In the genomic region with DNA sequence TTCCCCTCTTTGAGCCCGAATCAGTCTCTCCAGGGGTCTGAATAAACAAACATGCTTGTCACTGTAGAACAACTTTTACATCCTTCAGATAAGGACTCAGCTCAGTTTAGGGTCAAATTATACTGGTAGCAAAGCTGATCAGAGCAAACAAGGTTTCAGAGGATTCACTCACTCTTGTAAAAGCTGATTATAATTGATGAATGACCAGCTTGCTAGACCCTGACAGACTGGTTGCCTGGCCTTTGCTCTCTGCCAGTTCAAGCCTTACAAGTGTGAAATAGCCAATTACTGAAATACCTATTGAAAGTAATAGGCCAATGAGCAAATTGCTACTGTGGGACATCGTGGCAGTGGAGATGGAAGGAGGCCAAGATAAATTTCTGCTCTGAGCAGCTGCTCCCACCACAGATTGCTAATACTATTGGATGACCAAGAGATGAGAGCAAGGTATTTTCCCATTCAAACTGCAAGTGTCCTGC, we compare ENCODE assay signal across 19 cellular contexts.
A peak's percentile ranks its signal among the peaks of the same experiment; 100 is the strongest.
DNase-seq lines count a peak whose midpoint lies in the region; ATAC-seq, FAIRE-seq and TF ChIP-seq lines count a peak whose summit lies in the region.
"Had no signal": no experiment of that assay in that cellular context is flagged by ENCODE, and none has a peak within 500 bp of the region (broad histone marks: within the 10 kb centered on the region; RNA-seq: fewer than 3 reads in every experiment).

No MANE protein-coding gene starts in this region.

- DNase-seq in DMS 273 (lab: John Stamatoyannopoulos, UW; ENCODE audit: unreplicated experiment) (peak; percentile 46), NCI-H1105 (lab: John Stamatoyannopoulos, UW) (peak; percentile 71), PC-9 (no peak), kidney tubule cell (ENCODE audit: low spot score) (peak; percentile 54), cerebellar nuclear complex (lab: John Stamatoyannopoulos, UW) (no peak), tibial artery (no peak), PC-3 (no peak), GM12891 (ENCODE audit: insufficient read length, low spot score) (no peak)
- DNase-seq: activated naive CD4-positive, alpha-beta T cell treated with anti-CD3 and anti-CD28 coated beads, Interleukin-2, amount 50 U/mL, for 16 hours; activated T-cell treated with anti-CD3 and anti-CD28 coated beads, Interleukin-2, amount 50 U/mL, for 1 hour; CD4-positive, alpha-beta memory T cell; esophagus squamous epithelium; GDM1; glutamatergic neuron; islet precursor cell; MM.1S; uterus had no signal

- no peak overlapping the region for H3K4me2 ChIP-seq in PC-9
- no peak overlapping the region for H3K4me2 ChIP-seq in PC-3 (ENCODE audit: low read length)

- POLR2A ChIA-PET in PC-9 (lab: Charles Lee; ENCODE audit: unreplicated experiment) (no interaction called here), PC-3 (lab: Charles Lee; ENCODE audit: unreplicated experiment) (no interaction called here)

- H3F3A ChIP-seq in PC-9 (ENCODE audit: insufficient read depth, low read depth) (no peaks in the 10 kb centered on the region), PC-3 (ENCODE audit: low read length, unreplicated experiment) (no peaks in the 10 kb centered on the region)

- H3K4me3 ChIP-seq in PC-9, result no peak overlapping the region
- H3K4me3 ChIP-seq in tibial artery, result no peak overlapping the region
- no peak overlapping the region for H3K4me3 ChIP-seq in PC-3 (ENCODE audit: low read length)
- H3K4me3 ChIP-seq: esophagus squamous epithelium, right atrium auricular region, uterus had no signal

- no peak for TF ChIP-seq CTCF in PC-9 (conservative IDR thresholded peaks at IDR 0.05)
- no peak for TF ChIP-seq CTCF in tibial artery (IDR thresholded peaks at IDR 0.05)
- TF ChIP-seq CTCF in PC-3 (conservative IDR thresholded peaks at IDR 0.05; ENCODE audit: low read depth, low read length), result no peak

- ATAC-seq in PC-3, result no peak
- ATAC-seq: HCT116 had no signal

- no peaks in the 10 kb centered on the region for H3K79me2 ChIP-seq in PC-9 (ENCODE audit: low read depth)
- no peaks in the 10 kb centered on the region for H3K79me2 ChIP-seq in PC-3 (ENCODE audit: low read length)

- H3K9me3 ChIP-seq in PC-9 (ENCODE audit: insufficient read depth, low read depth), result no peaks in the 10 kb centered on the region
- no peaks in the 10 kb centered on the region for H3K9me3 ChIP-seq in tibial artery
- no peaks in the 10 kb centered on the region; the same call in 1 of the 2 replicates for H3K9me3 ChIP-seq in PC-3 (ENCODE audit: low read length)
- H3K9me3 ChIP-seq: esophagus squamous epithelium, uterus had no signal

- H3K27ac ChIP-seq in PC-9 (no peak overlapping the region), tibial artery (no peak overlapping the region), PC-3 (ENCODE audit: low read length) (no peak overlapping the region)
- H3K27ac ChIP-seq: esophagus squamous epithelium, right atrium auricular region, uterus had no signal

- intact Hi-C loops in PC-9 (cut with micrococcal nuclease; ENCODE audit: unreplicated experiment) (no loop called here), tibial artery (cut with DNase I; ENCODE audit: low total_unique reads) (no loop called here), PC-3 (cut with micrococcal nuclease) (no loop called here)

- CTCF ChIA-PET in PC-9 (lab: Charles Lee) (no interaction called here), PC-3 (lab: Charles Lee) (no interaction called here)

- H3K4me1 ChIP-seq in PC-9 (replicated peaks; ENCODE audit: insufficient read depth), result no peaks in the 10 kb centered on the region
- H3K4me1 ChIP-seq in tibial artery, result peaks cover 0 to 20% (median 6%) of the 10 kb centered on the region in 4 donors
- no peaks in the 10 kb centered on the region for H3K4me1 ChIP-seq in PC-3 (ENCODE audit: insufficient read depth, low read length)
- H3K4me1 ChIP-seq: esophagus squamous epithelium, right atrium auricular region, uterus had no signal

- H3K9me2 ChIP-seq in PC-9 (ENCODE audit: insufficient read depth), result no peaks in the 10 kb centered on the region
- no peaks in the 10 kb centered on the region for H3K9me2 ChIP-seq in PC-3 (replicated peaks; ENCODE audit: low read length)

- FAIRE-seq in GM12891 (lab: Jason Lieb, UNC), result no peak

- H3K36me3 ChIP-seq in PC-9 (ENCODE audit: low read depth) (no peaks in the 10 kb centered on the region), tibial artery (no peaks in the 10 kb centered on the region), PC-3 (ENCODE audit: low read depth, low read length) (no peaks in the 10 kb centered on the region)
- H3K36me3 ChIP-seq: esophagus squamous epithelium, right atrium auricular region, uterus had no signal

- H3K27me3 ChIP-seq in PC-9 (ENCODE audit: insufficient read depth, low read depth) (no peaks in the 10 kb centered on the region), tibial artery (no peaks in the 10 kb centered on the region), PC-3 (ENCODE audit: low read length) (no peaks in the 10 kb centered on the region)
- H3K27me3 ChIP-seq: esophagus squamous epithelium, right atrium auricular region, uterus had no signal

- H4K20me1 ChIP-seq in PC-9 (ENCODE audit: insufficient read depth), result no peaks in the 10 kb centered on the region
- H4K20me1 ChIP-seq in PC-3 (ENCODE audit: low read length), result no peaks in the 10 kb centered on the region

- TF ChIP-seq POLR2A in GM12891 (IDR thresholded peaks at IDR 0.05; ENCODE audit: low read depth, low read length), result no peak

- BruUV-seq in PC-9 (replicated peaks; lab: Mats Ljungman, UMichigan) (no TSS peak), PC-3 (replicated peaks; lab: Mats Ljungman, UMichigan) (no TSS peak)

- H3K9ac ChIP-seq in PC-3 (ENCODE audit: low read length), result no peak overlapping the region

- H2AFZ ChIP-seq in PC-9 (peak overlapping the region; percentile 35; the same call in 1 of the 2 replicates), PC-3 (ENCODE audit: low read length) (no peak overlapping the region)

TF ChIP-seq in GM12891, 5 proteins besides CTCF, POLR2A, EP300 and RAD21:
- TF ChIP-seq POLR2AphosphoS5 (IDR thresholded peaks at IDR 0.05; ENCODE audit: low read depth, low read length), result no peak
- no peak for TF ChIP-seq TAF1 (IDR thresholded peaks at IDR 0.05; ENCODE audit: low read depth, low read length)
- TF ChIP-seq POU2F2 (IDR thresholded peaks at IDR 0.05; ENCODE audit: low read depth, low read length), result no peak
- TF ChIP-seq SPI1 (IDR thresholded peaks at IDR 0.05; ENCODE audit: low read depth, low read length), result no peak
- no peak for TF ChIP-seq PAX5 (IDR thresholded peaks at IDR 0.05; ENCODE audit: insufficient read depth, low read length, severe bottlenecking)

Comparison
In these comparisons a context has a peak if more than half of its experiments do, and no peak if none do; other contexts are left out.
1. DNase-seq: peak in DMS 273 (single experiment), NCI-H1105 (single experiment) and kidney tubule cell (single experiment); none in PC-9 (0 of 2), cerebellar nuclear complex (0 of 2), tibial artery (0 of 2), PC-3 (single experiment) and GM12891 (single experiment).